ENCODE assay signal across 8 cellular contexts in genomic region chrX:71514367-71515038, GRCh38. TPM values are rescaled to one million over a fixed set of nuclear protein-coding genes. Genes with fewer than 3 reads are reported as not detected.
DNase-seq lines count a peak whose midpoint lies in the region; ATAC-seq and TF ChIP-seq lines count a peak whose summit lies in the region.
"Had no signal": no experiment of that assay in that cellular context is flagged by ENCODE, and none has a peak within 500 bp of the region (broad histone marks: within the 10 kb centered on the region; RNA-seq: fewer than 3 reads in every experiment).

No MANE protein-coding gene starts in this region.

- H3K27me3 Mint-ChIP-seq in T-cell, result no peaks in the 10 kb centered on the region
- H3K27me3 Mint-ChIP-seq in naive thymus-derived CD8-positive, alpha-beta T cell, result no peaks in the 10 kb centered on the region

- H3K36me3 ChIP-seq in vagina (no peaks in the 10 kb centered on the region), upper lobe of right lung (no peaks in the 10 kb centered on the region)

- intact Hi-C loops in vagina (cut with DNase I) (no loop called here), upper lobe of right lung (cut with DNase I) (no loop called here)

- TF ChIP-seq CTCF in vagina (IDR thresholded peaks at IDR 0.05) (no peak), upper lobe of right lung (IDR thresholded peaks at IDR 0.05) (no peak)

- H3K4me1 Mint-ChIP-seq in T-cell, result peaks cover 7 to 13% (median 7%) of the 10 kb centered on the region in 3 donors
- peaks cover 12 to 22% (median 18%) of the 10 kb centered on the region in 4 donors for H3K4me1 Mint-ChIP-seq in naive thymus-derived CD8-positive, alpha-beta T cell

- H3K9me3 ChIP-seq in vagina (no peaks in the 10 kb centered on the region), upper lobe of right lung (no peaks in the 10 kb centered on the region)

- TF ChIP-seq POLR2A in vagina (IDR thresholded peaks at IDR 0.05), result no peak

- H3K4me3 ChIP-seq in vagina (no peak overlapping the region), upper lobe of right lung (no peak overlapping the region)

- H3K9me3 Mint-ChIP-seq in T-cell, result no peaks in the 10 kb centered on the region
- no peaks in the 10 kb centered on the region for H3K9me3 Mint-ChIP-seq in naive thymus-derived CD8-positive, alpha-beta T cell

- no peaks in the 10 kb centered on the region for H3K27me3 ChIP-seq in vagina
- H3K27me3 ChIP-seq in upper lobe of right lung, result no peaks in the 10 kb centered on the region

- no peak overlapping the region for H3K27ac ChIP-seq in vagina
- no peak overlapping the region for H3K27ac ChIP-seq in upper lobe of right lung
- H3K27ac ChIP-seq: epithelial cell of prostate had no signal

- H3K27ac Mint-ChIP-seq in T-cell, result peak overlapping the region; percentile 1 to 63
- peak overlapping the region; percentile 37 to 92 (median 72) for H3K27ac Mint-ChIP-seq in naive thymus-derived CD8-positive, alpha-beta T cell

- no peaks in the 10 kb centered on the region for H3K36me3 Mint-ChIP-seq in T-cell
- H3K36me3 Mint-ChIP-seq in naive thymus-derived CD8-positive, alpha-beta T cell, result no peaks in the 10 kb centered on the region

- POLR2A ChIA-PET in T-cell (lab: Charles Lee), result interaction anchor here (0.6 to 1.0 kb wide), 3 partner anchors 19 to 64 kb away, joined by 3 read pairs; no protein-coding TSS in a partner anchor
- POLR2A ChIA-PET in naive thymus-derived CD8-positive, alpha-beta T cell (lab: Charles Lee), result interaction anchor here (0.5 to 2.5 kb wide), 3 partner anchors 10 to 20 kb away, joined by 4 to 16 read pairs (median 5); partner anchors contain the start of gene OGT

- CTCF ChIA-PET in T-cell (lab: Charles Lee), result interaction anchor here in 1 of 2 donors (0.9 to 1.1 kb wide), 2 partner anchors 18 to 20 kb away, joined by 3 to 4 read pairs; no protein-coding TSS in a partner anchor

- no peaks in the 10 kb centered on the region for H3K4me1 ChIP-seq in vagina
- H3K4me1 ChIP-seq in upper lobe of right lung, result no peaks in the 10 kb centered on the region

- DNase-seq in T-cell, result peak in 30 of 34 experiments; percentile 11 to 60 (median 38)
- peak in 8 of 10 donors; percentile 31 to 76 (median 58) for DNase-seq in naive thymus-derived CD8-positive, alpha-beta T cell
- no peak for DNase-seq in ureter (ENCODE audit: low spot score)
- DNase-seq in vagina (ENCODE audit: extremely low spot score in 2 of 2), result no peak
- no peak for DNase-seq in upper lobe of right lung

- ATAC-seq in GM18858 (IDR thresholded peaks at IDR 0.05; ENCODE audit: unreplicated experiment) (peak; percentile 80), HG02610 (IDR thresholded peaks at IDR 0.05; ENCODE audit: unreplicated experiment) (peak; percentile 91), T-cell (replicated peaks in 1 of 4) (peak; percentile 81 to 99 (median 86)), upper lobe of right lung (no peak)
- ATAC-seq in naive thymus-derived CD8-positive, alpha-beta T cell, result peak; percentile 99 to 100

- no peak overlapping the region for H3K4me3 Mint-ChIP-seq in T-cell
- H3K4me3 Mint-ChIP-seq in naive thymus-derived CD8-positive, alpha-beta T cell, result peak overlapping the region in 7 of 10 donors; percentile 3 to 30 (median 19)

RNA-seq across cellular contexts. Expression of gene OGT, which starts 18.4 kb away (rescaled TPM):
- total RNA-seq in T-cell (100 to 1,000 TPM; 438 to 548 (median 460) TPM), ureter (225 TPM), vagina (173 TPM), upper lobe of right lung (129 TPM)
- total RNA-seq in naive thymus-derived CD8-positive, alpha-beta T cell, result 100 to 1,000 TPM; 636 to 675 TPM
- polyA plus RNA-seq in naive thymus-derived CD8-positive, alpha-beta T cell, result 10 to 100 TPM; 29.7 to 32.7 (median 31.3) TPM

Comparison
In these comparisons a context has a peak if more than half of its experiments do, and no peak if none do; other contexts are left out.
1. DNase-seq: peak in T-cell (30 of 34) and naive thymus-derived CD8-positive, alpha-beta T cell (8 of 10); none in ureter (single experiment), vagina (0 of 2) and upper lobe of right lung (single experiment).
2. H3K4me3 Mint-ChIP-seq: peak in naive thymus-derived CD8-positive, alpha-beta T cell (7 of 10); none in T-cell (0 of 3).